ENCODE assay signal across 24 cellular contexts in genomic region chr2:8691859-8692437, GRCh38.
"Had no signal": no experiment of that assay in that cellular context is flagged by ENCODE, and none has a peak within 500 bp of the region (broad histone marks: within the 10 kb centered on the region; RNA-seq: fewer than 3 reads in every experiment).

No MANE protein-coding gene starts in this region.

- ATAC-seq: left cardiac atrium; naive thymus-derived CD8-positive, alpha-beta T cell; stimulated activated naive B cell treated with anti-CD40 and anti-IgM and Interleukin-4, amounts not matched to agents 10 μg/mL and 1 μg/mL and 100 μg/mL, for 72 hours; stimulated activated naive CD8-positive, alpha-beta T cell treated with anti-CD3 and anti-CD28 coated beads, Interleukin-15, Interleukin-2, amounts not matched to agents 100 U/mL and 50 U/mL, for 24 hours; upper lobe of right lung had no signal

- H3K4me2 ChIP-seq: neural progenitor cell had no signal

- H3K27ac Mint-ChIP-seq: naive thymus-derived CD8-positive, alpha-beta T cell; nephron; neural progenitor cell; progenitor cell of endocrine pancreas; stimulated activated naive B cell treated with anti-CD40 and anti-IgM and Interleukin-4, amounts not matched to agents 10 μg/mL and 1 μg/mL and 100 μg/mL, for 72 hours had no signal

- H3K4me3 ChIP-seq: left lung, lung, neural progenitor cell, ovary, right atrium auricular region, right lobe of liver, stomach, testis, thyroid gland, transverse colon, upper lobe of right lung had no signal

- H3K4me1 ChIP-seq: neural progenitor cell, testis, upper lobe of right lung had no signal

- H3K9me3 Mint-ChIP-seq: nephron; neural progenitor cell; stimulated activated naive B cell treated with anti-CD40 and anti-IgM and Interleukin-4, amounts not matched to agents 10 μg/mL and 1 μg/mL and 100 μg/mL, for 72 hours had no signal

- H3K9ac ChIP-seq: neural progenitor cell had no signal

- H3K36me3 Mint-ChIP-seq: stimulated activated naive B cell treated with anti-CD40 and anti-IgM and Interleukin-4, amounts not matched to agents 10 μg/mL and 1 μg/mL and 100 μg/mL, for 72 hours had no signal

- DNase-seq: hippocampal formation; kidney glomerular epithelial cell; left cardiac atrium; left lung; midbrain; naive thymus-derived CD8-positive, alpha-beta T cell; ovary; right lobe of liver; stimulated activated CD4-positive, alpha-beta T cell treated with anti-CD3 and anti-CD28 coated beads, Interleukin-12 subunit alpha, Interleukin-12 subunit beta, amount 100 ng/mL, for 4 hours; stimulated activated CD4-positive, alpha-beta T cell treated with anti-CD3 and anti-CD28 coated beads, Interleukin-15, amount 100 ng/mL, for 24 hours; stimulated activated CD4-positive, alpha-beta T cell treated with anti-CD3 and anti-CD28 coated beads, Interleukin-2, amount 100 ng/mL, for 24 hours; stimulated activated CD4-positive, alpha-beta T cell treated with anti-CD3 and anti-CD28 coated beads, Interleukin-4, amount 100 ng/mL, for 1 hour; stimulated activated naive B cell treated with anti-CD40 and anti-IgM and Interleukin-4, amounts not matched to agents 10 μg/mL and 1 μg/mL and 100 μg/mL, for 72 hours; stimulated activated naive CD8-positive, alpha-beta T cell treated with anti-CD3 and anti-CD28 coated beads, Interleukin-15, Interleukin-2, amounts not matched to agents 100 U/mL and 50 U/mL, for 24 hours; stomach; testis; thyroid gland; transverse colon; upper lobe of right lung had no signal

- H3K4me1 Mint-ChIP-seq: nephron had no signal

- H2AFZ ChIP-seq: neural progenitor cell had no signal

- H3K4me3 Mint-ChIP-seq: nephron; neural progenitor cell; stimulated activated naive B cell treated with anti-CD40 and anti-IgM and Interleukin-4, amounts not matched to agents 10 μg/mL and 1 μg/mL and 100 μg/mL, for 72 hours had no signal

- H3K9me3 ChIP-seq: left lung, ovary, right atrium auricular region, right lobe of liver, stomach, testis, thyroid gland, transverse colon, upper lobe of right lung had no signal

- H3K27me3 ChIP-seq: ovary, right atrium auricular region, right lobe of liver, testis, thyroid gland had no signal

- H3K27ac ChIP-seq: left lung, neural progenitor cell, ovary, right atrium auricular region, right lobe of liver, stomach, testis, thyroid gland, transverse colon, upper lobe of right lung had no signal

- H3K36me3 ChIP-seq: left lung, neural progenitor cell, ovary, right atrium auricular region, right lobe of liver, stomach, thyroid gland, transverse colon, upper lobe of right lung had no signal
